ENCODE assay signal across 18 cellular contexts in the genomic region with DNA sequence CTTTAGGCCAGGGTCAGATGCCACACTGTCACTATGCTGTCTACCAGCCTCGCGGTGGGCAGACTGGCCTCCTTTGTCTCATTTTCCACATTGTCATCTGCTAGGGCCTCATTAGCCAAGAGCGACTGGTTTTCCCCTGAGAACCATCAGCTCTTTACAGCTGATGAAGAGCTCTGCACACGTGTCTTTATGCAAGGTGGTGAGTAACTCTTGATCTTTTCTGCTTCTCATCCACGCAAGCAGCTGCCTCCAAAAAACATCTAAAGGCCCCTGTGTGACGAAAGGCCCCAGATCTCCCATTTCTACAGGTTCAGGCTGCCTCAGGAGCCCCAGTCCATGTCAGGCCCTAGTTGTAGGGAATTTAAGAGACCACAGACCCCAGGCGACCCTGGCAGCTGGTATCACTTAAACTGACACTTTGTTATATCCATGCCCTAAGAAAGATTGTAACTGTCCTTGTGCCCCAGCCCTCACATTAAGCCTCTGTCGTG.
A peak's percentile ranks its signal among the peaks of the same experiment; 100 is the strongest.
DNase-seq lines count a peak whose midpoint lies in the region; TF ChIP-seq lines count a peak whose summit lies in the region.
"Had no signal": no experiment of that assay in that cellular context is flagged by ENCODE, and none has a peak within 500 bp of the region (broad histone marks: within the 10 kb centered on the region; RNA-seq: fewer than 3 reads in every experiment).

No MANE protein-coding gene starts in this region.

- H3K4me2 ChIP-seq in BLaER1 (peak overlapping the region; percentile 29), MM.1S (ENCODE audit: low read depth, low read length) (no peak overlapping the region)

- no peak overlapping the region for H2AFZ ChIP-seq in MM.1S (ENCODE audit: low read length)

- H3K9me2 ChIP-seq in MM.1S (replicated peaks; ENCODE audit: insufficient read depth, low read length), result no peaks in the 10 kb centered on the region

- H3K27ac ChIP-seq in BLaER1, result no peak overlapping the region
- H3K27ac ChIP-seq in angular gyrus (ENCODE audit: low read depth, low read length), result peak overlapping the region; percentile 96
- H3K27ac ChIP-seq in MM.1S (ENCODE audit: low read length), result no peak overlapping the region
- H3K27ac ChIP-seq: body of pancreas, neutrophil, tibial nerve had no signal

- H3K9me3 ChIP-seq in BLaER1 (peaks cover 1% of the 10 kb centered on the region; the same call in 1 of the 2 replicates), MM.1S (replicated peaks; ENCODE audit: insufficient read depth, low read length) (no peaks in the 10 kb centered on the region)
- H3K9me3 ChIP-seq: body of pancreas, neutrophil had no signal

- H3K79me2 ChIP-seq in MM.1S (ENCODE audit: low read length), result no peaks in the 10 kb centered on the region

- H3K27me3 ChIP-seq in BLaER1, result no peaks in the 10 kb centered on the region
- no peaks in the 10 kb centered on the region for H3K27me3 ChIP-seq in MM.1S (replicated peaks; ENCODE audit: insufficient read depth, low read length)
- H3K27me3 ChIP-seq: body of pancreas, neutrophil, tibial nerve had no signal

- no peaks in the 10 kb centered on the region for H3F3A ChIP-seq in MM.1S (ENCODE audit: insufficient read depth, low read length)

- H3K9ac ChIP-seq in BLaER1 (no peak overlapping the region), MM.1S (ENCODE audit: low read length) (no peak overlapping the region)

- DNase-seq in NCI-H1436 treated with DMSO at 0.1 percent for 48 hours (lab: John Stamatoyannopoulos, UW) (peak; percentile 37), left kidney (ENCODE audit: low read depth, low spot score) (peak; percentile 48), NCI-H1105 treated with DMSO at 0.1 percent for 48 hours (lab: John Stamatoyannopoulos, UW) (no peak), T-helper 9 cell (no peak), NCI-H2081 treated with DMSO at 0.1 percent for 48 hours (lab: John Stamatoyannopoulos, UW) (no peak), MM.1S (no peak)
- DNase-seq: activated CD4-positive, CD25-positive, alpha-beta regulatory T cell; body of pancreas; dermis blood vessel endothelial cell; IMR-90; left ventricle myocardium superior; NCI-H446 treated with DMSO at 0.1 percent for 48 hours; SHP77; T-helper 17 cell had no signal

- no peak overlapping the region for H3K4me3 ChIP-seq in BLaER1
- no peak overlapping the region for H3K4me3 ChIP-seq in MM.1S (ENCODE audit: low read length)
- H3K4me3 ChIP-seq: body of pancreas, tibial nerve had no signal

- no peak for TF ChIP-seq CTCF in MM.1S (IDR thresholded peaks at IDR 0.05; ENCODE audit: low read length)

- H4K20me1 ChIP-seq in BLaER1 (no peaks in the 10 kb centered on the region), MM.1S (ENCODE audit: insufficient read depth, low read length) (no peaks in the 10 kb centered on the region)

- H3K36me3 ChIP-seq in BLaER1 (no peaks in the 10 kb centered on the region), MM.1S (replicated peaks; ENCODE audit: insufficient read depth, low read length) (no peaks in the 10 kb centered on the region)
- H3K36me3 ChIP-seq: neutrophil, tibial nerve had no signal

- H3K4me1 ChIP-seq in BLaER1 (peaks cover 19% of the 10 kb centered on the region), MM.1S (ENCODE audit: low read length) (no peaks in the 10 kb centered on the region)
- H3K4me1 ChIP-seq: body of pancreas had no signal

Comparison
In these comparisons a context has a peak if more than half of its experiments do, and no peak if none do; other contexts are left out.
1. DNase-seq: peak in NCI-H1436 treated with DMSO at 0.1 percent for 48 hours (single experiment) and left kidney (single experiment); none in NCI-H1105 treated with DMSO at 0.1 percent for 48 hours (single experiment), T-helper 9 cell (single experiment), NCI-H2081 treated with DMSO at 0.1 percent for 48 hours (single experiment) and MM.1S (single experiment).